Comparison of ENCODE assay signal across 13 cellular contexts in the genomic region with DNA sequence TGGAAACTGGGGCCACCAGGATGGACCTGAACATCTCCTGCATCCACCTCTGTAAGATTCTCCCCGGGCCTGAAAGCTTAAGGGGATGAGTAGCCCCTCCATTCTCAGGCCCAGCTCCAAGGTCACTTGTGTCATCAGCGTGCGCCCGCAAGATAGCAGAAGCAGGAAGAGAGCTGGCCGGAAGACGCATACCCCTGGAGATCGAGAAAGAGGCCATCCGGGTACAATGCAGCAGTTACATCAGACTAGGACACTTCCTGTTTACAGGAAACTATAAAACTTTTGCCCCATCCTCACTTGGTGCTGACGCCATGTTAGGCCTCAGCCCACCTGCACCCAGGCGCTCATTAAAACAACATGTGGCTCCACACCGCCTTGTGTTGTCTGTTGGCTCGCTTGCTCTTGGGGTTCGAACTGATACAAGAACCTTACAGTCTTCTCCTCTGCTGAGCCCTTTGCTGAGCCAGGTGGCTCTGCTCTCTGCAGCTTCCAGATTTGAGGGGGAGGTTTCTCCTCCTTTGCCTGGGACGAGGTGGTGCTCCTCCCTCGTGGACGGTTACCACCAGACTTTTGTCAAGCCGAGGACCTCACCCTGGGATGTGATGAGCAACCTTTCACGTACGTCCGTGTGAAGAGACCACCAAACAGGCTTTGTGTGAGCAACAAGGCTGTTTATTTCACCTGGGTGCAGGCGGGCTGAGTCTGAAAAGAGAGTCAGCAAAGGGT.
"Had no signal": no experiment of that assay in that cellular context is flagged by ENCODE, and none has a peak within 500 bp of the region (broad histone marks: within the 10 kb centered on the region; RNA-seq: fewer than 3 reads in every experiment).

No MANE protein-coding gene starts in this region.

- ATAC-seq: activated CD4-positive, alpha-beta T cell treated with anti-CD3 and anti-CD28 coated beads for 36 hours; psoas muscle; sciatic nerve; stimulated activated naive CD8-positive, alpha-beta T cell treated with anti-CD3 and anti-CD28 coated beads, Interleukin-15, Interleukin-2, amounts not matched to agents 100 U/mL and 50 U/mL, for 24 hours had no signal

- H3K4me3 ChIP-seq: dorsolateral prefrontal cortex, psoas muscle, suprapubic skin, upper lobe of left lung had no signal

- H3K4me1 ChIP-seq: psoas muscle, suprapubic skin, upper lobe of left lung had no signal

- H3K27ac ChIP-seq: dorsolateral prefrontal cortex, psoas muscle, suprapubic skin, upper lobe of left lung, VCaP had no signal

- H3K27me3 ChIP-seq: upper lobe of left lung had no signal

- H3K36me3 ChIP-seq: suprapubic skin, upper lobe of left lung had no signal

- H3K9me3 ChIP-seq: psoas muscle, suprapubic skin, upper lobe of left lung had no signal

- DNase-seq: activated CD4-positive, alpha-beta T cell treated with anti-CD3 and anti-CD28 coated beads for 36 hours; anterior cingulate cortex; immature natural killer cell; occipital lobe; psoas muscle; stimulated activated CD4-positive, alpha-beta T cell treated with anti-CD3 and anti-CD28 coated beads, Interleukin-4, amount 100 ng/mL, for 1 hour; stimulated activated CD8-positive, alpha-beta memory T cell treated with anti-CD3 and anti-CD28 coated beads, Interleukin-4, amount 100 ng/mL, for 48 hours; stimulated activated naive CD8-positive, alpha-beta T cell treated with anti-CD3 and anti-CD28 coated beads, Interleukin-15, Interleukin-2, amounts not matched to agents 100 U/mL and 50 U/mL, for 24 hours; upper lobe of left lung had no signal
